In the genomic region with DNA sequence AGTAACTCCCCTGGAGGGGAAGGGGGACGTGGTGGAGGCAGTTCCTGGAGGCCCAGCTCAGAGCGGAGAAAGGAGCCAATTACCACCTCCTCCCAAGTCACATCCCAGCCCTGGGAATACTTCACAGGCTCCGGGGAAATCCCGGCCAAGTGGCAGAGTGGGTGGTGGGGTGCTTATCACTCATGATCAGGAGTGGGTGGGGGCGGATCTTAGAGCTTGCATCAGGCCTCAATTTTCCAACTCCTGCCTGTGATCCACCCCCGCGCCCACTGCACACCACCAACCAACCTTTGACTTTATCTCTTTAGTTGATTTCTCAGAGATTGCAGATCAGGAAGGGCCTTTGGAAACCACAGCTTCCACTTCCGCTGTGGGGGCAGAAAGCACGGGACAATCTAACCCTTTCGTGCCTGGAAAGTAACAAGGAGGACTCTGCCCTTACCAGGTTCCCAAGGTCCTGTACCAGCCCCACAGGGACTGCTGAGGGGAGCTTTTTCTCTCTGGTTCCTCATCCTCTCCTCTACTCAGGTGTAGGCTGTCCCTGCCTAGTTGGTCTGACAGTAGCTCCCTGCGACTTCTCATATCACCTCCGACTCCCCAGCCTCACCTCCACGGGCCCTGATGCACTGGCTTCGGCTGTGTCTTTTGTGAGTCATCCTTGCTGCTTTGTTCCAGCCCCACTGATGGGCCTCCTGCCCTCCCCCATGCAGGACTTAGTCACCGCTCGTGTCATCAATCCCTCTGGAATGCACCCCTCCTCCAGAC, we compare ENCODE assay signal across 1 cellular context.
TF ChIP-seq lines count a peak whose summit lies in the region.

No MANE protein-coding gene starts in this region.

TF ChIP-seq in K562, 482 proteins besides CTCF, POLR2A, EP300 and RAD21 (continued from another document and continues in another):
- TF ChIP-seq MEF2D (tag; conservative IDR thresholded peaks at IDR 0.05; ENCODE audit: low read depth), result 0 out of 2 replicates have a peak, but pooled peaks have one; percentile 49
- TF ChIP-seq JUND (IDR thresholded peaks at IDR 0.05; ENCODE audit: borderline replicate concordance, low read depth, low read length), result peak; percentile 99
- TF ChIP-seq JUND (tag; IDR thresholded peaks at IDR 0.05; ENCODE audit: borderline replicate concordance, low read depth, low read length), result peak; percentile 98
- no peak for TF ChIP-seq CREBBP (IDR thresholded peaks at IDR 0.05; ENCODE audit: low read depth, low read length)
- TF ChIP-seq ZNF830 (CRISPR knock-in tag; IDR thresholded peaks at IDR 0.05), result no peak
- TF ChIP-seq SRSF1 (IDR thresholded peaks at IDR 0.05; ENCODE audit: low read depth, low read length), result no peak
- peak; percentile 99 for TF ChIP-seq ATF3 (IDR thresholded peaks at IDR 0.05)
- peak; percentile 89 for TF ChIP-seq ATF3 (CRISPR knock-in tag; conservative IDR thresholded peaks at IDR 0.05)
- TF ChIP-seq HLTF (IDR thresholded peaks at IDR 0.05), result no peak
- TF ChIP-seq BRD4 (IDR thresholded peaks at IDR 0.05), result peak; percentile 86
- TF ChIP-seq NCOA4 (IDR thresholded peaks at IDR 0.05; ENCODE audit: partially characterized antibody), result no peak
- TF ChIP-seq, protein P1, sequence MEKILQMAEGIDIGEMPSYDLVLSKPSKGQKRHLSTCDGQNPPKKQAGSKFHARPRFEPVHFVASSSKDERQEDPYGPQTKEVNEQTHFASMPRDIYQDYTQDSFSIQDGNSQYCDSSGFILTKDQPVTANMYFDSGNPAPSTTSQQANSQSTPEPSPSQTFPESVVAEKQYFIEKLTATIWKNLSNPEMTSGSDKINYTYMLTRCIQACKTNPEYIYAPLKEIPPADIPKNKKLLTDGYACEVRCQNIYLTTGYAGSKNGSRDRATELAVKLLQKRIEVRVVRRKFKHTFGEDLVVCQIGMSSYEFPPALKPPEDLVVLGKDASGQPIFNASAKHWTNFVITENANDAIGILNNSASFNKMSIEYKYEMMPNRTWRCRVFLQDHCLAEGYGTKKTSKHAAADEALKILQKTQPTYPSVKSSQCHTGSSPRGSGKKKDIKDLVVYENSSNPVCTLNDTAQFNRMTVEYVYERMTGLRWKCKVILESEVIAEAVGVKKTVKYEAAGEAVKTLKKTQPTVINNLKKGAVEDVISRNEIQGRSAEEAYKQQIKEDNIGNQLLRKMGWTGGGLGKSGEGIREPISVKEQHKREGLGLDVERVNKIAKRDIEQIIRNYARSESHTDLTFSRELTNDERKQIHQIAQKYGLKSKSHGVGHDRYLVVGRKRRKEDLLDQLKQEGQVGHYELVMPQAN (IDR thresholded peaks at IDR 0.05; ENCODE audit: borderline replicate concordance), result no peak
- TF ChIP-seq L3MBTL2 (IDR thresholded peaks at IDR 0.05), result peak; percentile 60
- no peak for TF ChIP-seq GMEB1 (CRISPR knock-in tag; IDR thresholded peaks at IDR 0.05)
- peak; percentile 98 for TF ChIP-seq JUN (IDR thresholded peaks at IDR 0.05; ENCODE audit: borderline replicate concordance, low read depth, low read length)
- peak; percentile 77; the same call in 1 of the 2 replicates for TF ChIP-seq JUN (CRISPR knock-in tag; IDR thresholded peaks at IDR 0.05; ENCODE audit: borderline replicate concordance)
- no peak for TF ChIP-seq PATZ1 (CRISPR knock-in tag; IDR thresholded peaks at IDR 0.05; ENCODE audit: borderline replicate concordance)
- peak; percentile 67 for TF ChIP-seq TAF7 (tag; IDR thresholded peaks at IDR 0.05)
- no peak for TF ChIP-seq IRF1 (CRISPR knock-in tag; IDR thresholded peaks at IDR 0.05; ENCODE audit: borderline replicate concordance)
- TF ChIP-seq, protein P2, sequence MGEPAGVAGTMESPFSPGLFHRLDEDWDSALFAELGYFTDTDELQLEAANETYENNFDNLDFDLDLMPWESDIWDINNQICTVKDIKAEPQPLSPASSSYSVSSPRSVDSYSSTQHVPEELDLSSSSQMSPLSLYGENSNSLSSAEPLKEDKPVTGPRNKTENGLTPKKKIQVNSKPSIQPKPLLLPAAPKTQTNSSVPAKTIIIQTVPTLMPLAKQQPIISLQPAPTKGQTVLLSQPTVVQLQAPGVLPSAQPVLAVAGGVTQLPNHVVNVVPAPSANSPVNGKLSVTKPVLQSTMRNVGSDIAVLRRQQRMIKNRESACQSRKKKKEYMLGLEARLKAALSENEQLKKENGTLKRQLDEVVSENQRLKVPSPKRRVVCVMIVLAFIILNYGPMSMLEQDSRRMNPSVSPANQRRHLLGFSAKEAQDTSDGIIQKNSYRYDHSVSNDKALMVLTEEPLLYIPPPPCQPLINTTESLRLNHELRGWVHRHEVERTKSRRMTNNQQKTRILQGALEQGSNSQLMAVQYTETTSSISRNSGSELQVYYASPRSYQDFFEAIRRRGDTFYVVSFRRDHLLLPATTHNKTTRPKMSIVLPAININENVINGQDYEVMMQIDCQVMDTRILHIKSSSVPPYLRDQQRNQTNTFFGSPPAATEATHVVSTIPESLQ (CRISPR knock-in tag; IDR thresholded peaks at IDR 0.05), result no peak
- TF ChIP-seq, protein P3, sequence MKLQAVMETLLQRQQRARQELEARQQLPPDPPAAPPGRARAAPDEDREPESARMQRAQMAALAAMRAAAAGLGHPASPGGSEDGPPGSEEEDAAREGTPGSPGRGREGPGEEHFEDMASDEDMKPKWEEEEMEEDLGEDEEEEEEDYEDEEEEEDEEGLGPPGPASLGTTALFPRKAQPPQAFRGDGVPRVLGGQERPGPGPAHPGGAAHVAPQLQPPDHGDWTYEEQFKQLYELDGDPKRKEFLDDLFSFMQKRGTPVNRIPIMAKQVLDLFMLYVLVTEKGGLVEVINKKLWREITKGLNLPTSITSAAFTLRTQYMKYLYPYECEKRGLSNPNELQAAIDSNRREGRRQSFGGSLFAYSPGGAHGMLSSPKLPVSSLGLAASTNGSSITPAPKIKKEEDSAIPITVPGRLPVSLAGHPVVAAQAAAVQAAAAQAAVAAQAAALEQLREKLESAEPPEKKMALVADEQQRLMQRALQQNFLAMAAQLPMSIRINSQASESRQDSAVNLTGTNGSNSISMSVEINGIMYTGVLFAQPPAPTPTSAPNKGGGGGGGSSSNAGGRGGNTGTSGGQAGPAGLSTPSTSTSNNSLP (IDR thresholded peaks at IDR 0.05; ENCODE audit: borderline replicate concordance, low read depth, low read length), result 0 out of 2 replicates have a peak, but pooled peaks have one; percentile 22
- TF ChIP-seq, protein P4, sequence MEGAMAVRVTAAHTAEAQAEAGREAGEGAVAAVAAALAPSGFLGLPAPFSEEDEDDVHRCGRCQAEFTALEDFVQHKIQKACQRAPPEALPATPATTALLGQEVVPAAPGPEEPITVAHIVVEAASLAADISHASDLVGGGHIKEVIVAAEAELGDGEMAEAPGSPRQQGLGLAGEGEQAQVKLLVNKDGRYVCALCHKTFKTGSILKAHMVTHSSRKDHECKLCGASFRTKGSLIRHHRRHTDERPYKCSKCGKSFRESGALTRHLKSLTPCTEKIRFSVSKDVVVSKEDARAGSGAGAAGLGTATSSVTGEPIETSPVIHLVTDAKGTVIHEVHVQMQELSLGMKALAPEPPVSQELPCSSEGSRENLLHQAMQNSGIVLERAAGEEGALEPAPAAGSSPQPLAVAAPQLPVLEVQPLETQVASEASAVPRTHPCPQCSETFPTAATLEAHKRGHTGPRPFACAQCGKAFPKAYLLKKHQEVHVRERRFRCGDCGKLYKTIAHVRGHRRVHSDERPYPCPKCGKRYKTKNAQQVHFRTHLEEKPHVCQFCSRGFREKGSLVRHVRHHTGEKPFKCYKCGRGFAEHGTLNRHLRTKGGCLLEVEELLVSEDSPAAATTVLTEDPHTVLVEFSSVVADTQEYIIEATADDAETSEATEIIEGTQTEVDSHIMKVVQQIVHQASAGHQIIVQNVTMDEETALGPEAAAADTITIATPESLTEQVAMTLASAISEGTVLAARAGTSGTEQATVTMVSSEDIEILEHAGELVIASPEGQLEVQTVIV (CRISPR knock-in tag; IDR thresholded peaks at IDR 0.05; ENCODE audit: borderline replicate concordance), result 0 out of 2 replicates have a peak, but pooled peaks have one; percentile 36
- TF ChIP-seq KDM5B (IDR thresholded peaks at IDR 0.05; ENCODE audit: insufficient replicate concordance, low read depth, low read length), result no peak
- TF ChIP-seq HIVEP1 (CRISPR knock-in tag; IDR thresholded peaks at IDR 0.05), result peak; percentile 41; the same call in 1 of the 2 replicates
- no peak for TF ChIP-seq NONO (IDR thresholded peaks at IDR 0.05; ENCODE audit: low read depth in 2 of 2, low read length in 1 of 2)
- no peak for TF ChIP-seq NFATC3 (IDR thresholded peaks at IDR 0.05)
- TF ChIP-seq MAFG (tag; conservative IDR thresholded peaks at IDR 0.05), result peak; percentile 62; the same call in 1 of the 2 replicates
- TF ChIP-seq PHB (CRISPR knock-in tag; IDR thresholded peaks at IDR 0.05), result no peak
- TF ChIP-seq EGR1 (conservative IDR thresholded peaks at IDR 0.05), result peak; percentile 99
- no peak for TF ChIP-seq ZNF507 (tag; conservative IDR thresholded peaks at IDR 0.05)
- TF ChIP-seq SNIP1 (IDR thresholded peaks at IDR 0.05; ENCODE audit: low read depth), result no peak
- TF ChIP-seq GABPB1 (CRISPR knock-in tag; IDR thresholded peaks at IDR 0.05), result peak; percentile 69
- TF ChIP-seq ZBTB43 (CRISPR knock-in tag; IDR thresholded peaks at IDR 0.05), result no peak
- peak; percentile 50; the same call in 1 of the 2 replicates for TF ChIP-seq ERF (CRISPR knock-in tag; IDR thresholded peaks at IDR 0.05)
- peak; percentile 67 for TF ChIP-seq HMGN3 (IDR thresholded peaks at IDR 0.05; ENCODE audit: borderline replicate concordance, extremely low read depth, insufficient read length, low read depth, low read length)
- peak; percentile 31 for TF ChIP-seq BRD9 (IDR thresholded peaks at IDR 0.05; ENCODE audit: low read depth, partially characterized antibody)
- TF ChIP-seq, protein P5, sequence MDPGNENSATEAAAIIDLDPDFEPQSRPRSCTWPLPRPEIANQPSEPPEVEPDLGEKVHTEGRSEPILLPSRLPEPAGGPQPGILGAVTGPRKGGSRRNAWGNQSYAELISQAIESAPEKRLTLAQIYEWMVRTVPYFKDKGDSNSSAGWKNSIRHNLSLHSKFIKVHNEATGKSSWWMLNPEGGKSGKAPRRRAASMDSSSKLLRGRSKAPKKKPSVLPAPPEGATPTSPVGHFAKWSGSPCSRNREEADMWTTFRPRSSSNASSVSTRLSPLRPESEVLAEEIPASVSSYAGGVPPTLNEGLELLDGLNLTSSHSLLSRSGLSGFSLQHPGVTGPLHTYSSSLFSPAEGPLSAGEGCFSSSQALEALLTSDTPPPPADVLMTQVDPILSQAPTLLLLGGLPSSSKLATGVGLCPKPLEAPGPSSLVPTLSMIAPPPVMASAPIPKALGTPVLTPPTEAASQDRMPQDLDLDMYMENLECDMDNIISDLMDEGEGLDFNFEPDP (CRISPR knock-in tag; IDR thresholded peaks at IDR 0.05), result no peak
- TF ChIP-seq HDAC6 (IDR thresholded peaks at IDR 0.05; ENCODE audit: low read depth, low read length), result no peak
- TF ChIP-seq MTA1 (IDR thresholded peaks at IDR 0.05; ENCODE audit: borderline replicate concordance), result peak; percentile 86
